ENCODE assay signal across 25 cellular contexts in the genomic region with DNA sequence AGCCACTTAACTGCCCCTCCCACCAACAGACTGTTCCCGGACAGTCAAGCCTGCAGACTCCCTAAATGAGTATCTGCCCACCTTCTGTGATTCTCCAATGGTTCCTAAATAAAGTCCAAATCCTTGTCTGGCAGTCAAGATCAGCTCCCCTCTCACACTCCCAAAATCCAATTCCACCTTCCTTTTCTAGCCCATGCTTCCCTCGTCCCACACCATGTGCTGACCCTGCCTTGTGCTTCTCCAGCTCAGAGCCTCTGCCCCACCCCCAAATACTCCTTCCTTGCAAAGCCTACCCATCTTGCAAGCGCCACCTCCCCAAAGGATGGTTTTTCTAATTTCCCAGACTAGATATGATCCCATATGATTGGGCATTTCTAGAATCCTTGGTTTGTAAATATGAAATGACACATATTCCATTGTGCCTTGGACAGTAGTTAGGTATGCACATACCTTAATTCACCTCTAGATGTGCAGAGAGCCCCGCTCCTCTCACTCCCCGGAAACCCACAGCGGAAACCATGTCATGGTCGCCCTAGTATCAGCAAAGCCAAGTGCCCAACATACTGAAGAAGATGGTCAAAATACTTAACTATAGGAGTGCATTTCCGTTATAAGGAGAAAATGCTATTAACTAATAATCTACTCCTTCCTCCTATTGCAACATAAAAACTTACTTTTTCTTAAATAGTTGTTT.
DNase-seq lines count a peak whose midpoint lies in the region; ATAC-seq, FAIRE-seq and TF ChIP-seq lines count a peak whose summit lies in the region.
"Had no signal": no experiment of that assay in that cellular context is flagged by ENCODE, and none has a peak within 500 bp of the region (broad histone marks: within the 10 kb centered on the region; RNA-seq: fewer than 3 reads in every experiment).

No MANE protein-coding gene starts in this region.

- intact Hi-C loops in HepG2 (cut with micrococcal nuclease; ENCODE audit: unreplicated experiment) (no loop called here), right lobe of liver (cut with DNase I) (no loop called here)

- H3K23ac ChIP-seq in mesenchymal stem cell (ENCODE audit: low read length in 2 of 2), result no peak overlapping the region

- CTCF ChIA-PET in HepG2 (lab: Yijun Ruan, JAX; ENCODE audit: low intra/inter-chr PET ratio, low total read pairs), result no interaction called here

- no peaks in the 10 kb centered on the region for H3K9me3 ChIP-seq in HepG2 (ENCODE audit: low read length)
- H3K9me3 ChIP-seq in right lobe of liver, result no peaks in the 10 kb centered on the region
- no peaks in the 10 kb centered on the region for H3K9me3 ChIP-seq in mesenchymal stem cell (ENCODE audit: control insufficient read depth, low read length)
- H3K9me3 ChIP-seq: A549; BE2C; BLaER1 treated with 17β-estradiol and CSF1 and Interleukin-3, amounts not matched to agents 10 nM and 100 nM; HAP-1 had no signal

- H3K79me2 ChIP-seq in HepG2 (ENCODE audit: insufficient read depth, low read length), result no peaks in the 10 kb centered on the region

- H3K4me1 ChIP-seq in HepG2 (ENCODE audit: insufficient read depth, low read length) (no peaks in the 10 kb centered on the region), right lobe of liver (peaks cover 0 to 4% (median 0%) of the 10 kb centered on the region in 4 donors), mesenchymal stem cell (ENCODE audit: control insufficient read depth, insufficient read depth, low read depth, low read length) (peaks cover 6% of the 10 kb centered on the region)
- H3K4me1 ChIP-seq: BE2C; BLaER1 treated with 17β-estradiol and CSF1 and Interleukin-3, amounts not matched to agents 10 nM and 100 nM had no signal

- no peak overlapping the region for H2BK15ac ChIP-seq in mesenchymal stem cell (ENCODE audit: low read depth, poor library complexity, severe bottlenecking)

- no peak overlapping the region for H2BK120ac ChIP-seq in mesenchymal stem cell (ENCODE audit: low read depth, low read length)

- no peak overlapping the region for H3K4me2 ChIP-seq in HepG2 (ENCODE audit: low read depth, low read length)
- no peak overlapping the region for H3K4me2 ChIP-seq in mesenchymal stem cell (ENCODE audit: low read length, poor library complexity, severe bottlenecking)
- H3K4me2 ChIP-seq: BLaER1 treated with 17β-estradiol and CSF1 and Interleukin-3, amounts not matched to agents 10 nM and 100 nM; GM23338 had no signal

- no peak overlapping the region for H3K14ac ChIP-seq in mesenchymal stem cell (ENCODE audit: low read length in 2 of 2)

- TF ChIP-seq RAD21 in HepG2 (CRISPR knock-in tag; IDR thresholded peaks at IDR 0.05), result no peak

- no peak overlapping the region for H2BK12ac ChIP-seq in mesenchymal stem cell (ENCODE audit: low read length in 2 of 2)

- H2AK5ac ChIP-seq in mesenchymal stem cell (ENCODE audit: low read length, severe bottlenecking), result peak overlapping the region; percentile 35

- H3K27me3 ChIP-seq in HepG2 (ENCODE audit: control insufficient read depth in 1 of 2, insufficient read depth in 2 of 2, low read length in 2 of 2) (peaks cover 0 to 6% of the 10 kb centered on the region in 2 experiments; a peak in 1 of 5 replicates), right lobe of liver (no peaks in the 10 kb centered on the region), mesenchymal stem cell (ENCODE audit: control insufficient read depth in 1 of 2, insufficient read depth in 1 of 2, low read length in 2 of 2) (no peaks in the 10 kb centered on the region)
- H3K27me3 ChIP-seq: BE2C; BLaER1 treated with 17β-estradiol and CSF1 and Interleukin-3, amounts not matched to agents 10 nM and 100 nM had no signal

- H3K9ac ChIP-seq in HepG2 (ENCODE audit: insufficient read depth, low read depth, low read length), result no peak overlapping the region
- no peak overlapping the region for H3K9ac ChIP-seq in mesenchymal stem cell (ENCODE audit: low read length)
- H3K9ac ChIP-seq: BLaER1 treated with 17β-estradiol and CSF1 and Interleukin-3, amounts not matched to agents 10 nM and 100 nM had no signal

- no peak overlapping the region for H4K8ac ChIP-seq in mesenchymal stem cell (ENCODE audit: low read length)

- POLR2A ChIA-PET in HepG2 (lab: Yijun Ruan, JAX), result no interaction called here

- TF ChIP-seq CTCF in HepG2 (CRISPR knock-in tag; IDR thresholded peaks at IDR 0.05) (no peak), right lobe of liver (IDR thresholded peaks at IDR 0.05) (no peak)

- in situ Hi-C loops in HepG2 (cut with HindIII; ENCODE audit: extremely low pct_ligation_motif_present, low pct_unique_long_range_greater_than_20kb), result no loop called here

- no peak for DNase-seq in HepG2 (ENCODE audit: low spot score)
- no peak for DNase-seq in right lobe of liver
- DNase-seq in ecto neural progenitor cell (ENCODE audit: low spot score), result peak; percentile 9
- DNase-seq in mesenchymal stem cell, result no peak
- DNase-seq in GM19238 (ENCODE audit: insufficient read length, low spot score), result no peak
- DNase-seq in NCI-H748 treated with DMSO at 0.1 percent for 48 hours (lab: John Stamatoyannopoulos, UW), result no peak
- DNase-seq: 8988T; ACHN; AML-193; BE2C; CD4-positive, alpha-beta T cell; CD8-positive, alpha-beta memory T cell; DMS 273 treated with DMSO at 0.1 percent for 48 hours; DMS53; DMS79 treated with DMSO at 0.1 percent for 48 hours; GF-D8; HFFc6 had no signal

- no peak overlapping the region for H4K91ac ChIP-seq in mesenchymal stem cell (ENCODE audit: low read length)

- H2BK5ac ChIP-seq in mesenchymal stem cell (ENCODE audit: low read depth, low read length, poor library complexity, severe bottlenecking), result no peak overlapping the region

- H2AFZ ChIP-seq in HepG2 (ENCODE audit: low read length), result no peak overlapping the region
- no peak overlapping the region for H2AFZ ChIP-seq in mesenchymal stem cell (ENCODE audit: low read depth, low read length)
- H2AFZ ChIP-seq: GM23338 had no signal

- no peak for FAIRE-seq in HepG2 (lab: Jason Lieb, UNC)
- FAIRE-seq: A549, D721Med, GM12891, H54 had no signal

- no peak overlapping the region for H3K18ac ChIP-seq in mesenchymal stem cell (ENCODE audit: low read depth in 1 of 2, low read length in 2 of 2)

- 37% methylated on average over 8 of the region's 8 CpGs for WGBS in HepG2 (ENCODE audit: low lambda C conversion rate)
- 85% methylated on average over 8 of the region's 8 CpGs for WGBS in right lobe of liver (ENCODE audit: insufficient coverage, low coverage, low lambda C conversion rate, missing lambda C conversion rate)
- 87% methylated on average over 6 of the region's 8 CpGs for WGBS in mesenchymal stem cell

- H3K79me1 ChIP-seq in mesenchymal stem cell (replicated peaks; ENCODE audit: low read length, poor library complexity, severe bottlenecking), result no peaks in the 10 kb centered on the region

- no peak overlapping the region for H3K27ac ChIP-seq in HepG2 (ENCODE audit: extremely low read length, insufficient read depth, low read length)
- H3K27ac ChIP-seq in right lobe of liver, result no peak overlapping the region
- H3K27ac ChIP-seq in mesenchymal stem cell (ENCODE audit: low read length, poor library complexity, severe bottlenecking), result no peak overlapping the region
- H3K27ac ChIP-seq: BLaER1 treated with 17β-estradiol and CSF1 and Interleukin-3, amounts not matched to agents 10 nM and 100 nM had no signal

- TF ChIP-seq POLR2A in HepG2 (IDR thresholded peaks at IDR 0.05; ENCODE audit: insufficient read depth in 1 of 2, low read depth in 2 of 2, low read length in 2 of 2) (no peak), right lobe of liver (IDR thresholded peaks at IDR 0.05) (no peak)

- H3K4ac ChIP-seq in mesenchymal stem cell (ENCODE audit: low read depth in 1 of 2, low read length in 2 of 2), result no peak overlapping the region

- ATAC-seq in HepG2 (no peak), right lobe of liver (no peak), GM18907 (IDR thresholded peaks at IDR 0.05; ENCODE audit: unreplicated experiment) (no peak)
- ATAC-seq: A549, GM23338 had no signal

- H3K36me3 ChIP-seq in HepG2 (replicated peaks in 1 of 2; ENCODE audit: control insufficient read depth in 1 of 2, insufficient read depth in 2 of 2, low read length in 2 of 2) (peaks cover 1 to 5% of the 10 kb centered on the region in 2 experiments; a peak in 2 of 5 replicates), right lobe of liver (no peaks in the 10 kb centered on the region), mesenchymal stem cell (ENCODE audit: control insufficient read depth in 1 of 2, insufficient read depth in 2 of 2, low read depth in 1 of 2, low read length in 2 of 2) (peaks cover 5 to 8% of the 10 kb centered on the region in 2 experiments)
- H3K36me3 ChIP-seq: BE2C had no signal

- TF ChIP-seq EP300 in HepG2 (IDR thresholded peaks at IDR 0.05; ENCODE audit: low read depth in 2 of 2, low read length in 2 of 2), result no peak
- TF ChIP-seq EP300 in HepG2 (CRISPR knock-in tag; IDR thresholded peaks at IDR 0.05; ENCODE audit: borderline replicate concordance), result no peak

- BruUV-seq in HepG2 (replicated peaks; lab: Mats Ljungman, UMichigan), result no TSS peak

- H4K20me1 ChIP-seq in HepG2 (ENCODE audit: insufficient read depth, low read length), result no peaks in the 10 kb centered on the region
- H4K20me1 ChIP-seq: BLaER1 treated with 17β-estradiol and CSF1 and Interleukin-3, amounts not matched to agents 10 nM and 100 nM had no signal

- no peak overlapping the region for H3K4me3 ChIP-seq in HepG2 (replicated peaks in 1 of 3; ENCODE audit: insufficient read depth in 1 of 3, low read depth in 2 of 3, low read length in 3 of 3)
- H3K4me3 ChIP-seq in right lobe of liver, result no peak overlapping the region
- H3K4me3 ChIP-seq in mesenchymal stem cell (ENCODE audit: insufficient read depth in 1 of 2, low read depth in 1 of 2, low read length in 2 of 2), result no peak overlapping the region
- H3K4me3 ChIP-seq: A549; BLaER1 treated with 17β-estradiol and CSF1 and Interleukin-3, amounts not matched to agents 10 nM and 100 nM; GM23338; HAP-1 had no signal

TF ChIP-seq in HepG2, 621 proteins besides CTCF, POLR2A, EP300 and RAD21:
- TF ChIP-seq MNT (IDR thresholded peaks at IDR 0.05) (peak; percentile 91), ZNF841 (CRISPR knock-in tag; IDR thresholded peaks at IDR 0.05; ENCODE audit: borderline replicate concordance) (no peak)
